In genomic region chr7:135100856-135101255, GRCh38 we compare ENCODE assay signal across 24 cellular contexts. TPM values are rescaled to one million over a fixed set of nuclear protein-coding genes. Genes with fewer than 3 reads are reported as not detected.
A peak's percentile ranks its signal among the peaks of the same experiment; 100 is the strongest.
DNase-seq lines count a peak whose midpoint lies in the region; ATAC-seq and TF ChIP-seq lines count a peak whose summit lies in the region.
"Had no signal": no experiment of that assay in that cellular context is flagged by ENCODE, and none has a peak within 500 bp of the region (broad histone marks: within the 10 kb centered on the region; RNA-seq: fewer than 3 reads in every experiment).

No MANE protein-coding gene starts in this region.

- H3K36me3 ChIP-seq in fibroblast of lung (ENCODE audit: control insufficient read depth, insufficient read depth, low read length) = no peaks in the 10 kb centered on the region
- H3K36me3 ChIP-seq in trophoblast cell (ENCODE audit: control insufficient read depth in 1 of 2, insufficient read depth in 2 of 2, low read length in 2 of 2) = no peaks in the 10 kb centered on the region
- H3K36me3 ChIP-seq: right atrium auricular region, tibial artery had no signal

- no peak overlapping the region for H4K91ac ChIP-seq in trophoblast cell (ENCODE audit: low read depth, low read length)

- H3K27ac ChIP-seq in fibroblast of lung (ENCODE audit: insufficient read depth, low read length) (no peak overlapping the region), trophoblast cell (ENCODE audit: low read depth, low read length) (no peak overlapping the region)
- H3K27ac ChIP-seq: right atrium auricular region, tibial artery had no signal

- H3K36me3 Mint-ChIP-seq in stimulated activated naive B cell treated with anti-CD40 and anti-IgM and Interleukin-4, amounts not matched to agents 10 μg/mL and 1 μg/mL and 100 μg/mL, for 72 hours = peaks cover 2 to 4% of the 10 kb centered on the region in 2 donors

- H3K27ac Mint-ChIP-seq in stimulated activated naive B cell treated with anti-CD40 and anti-IgM and Interleukin-4, amounts not matched to agents 10 μg/mL and 1 μg/mL and 100 μg/mL, for 72 hours = no peak overlapping the region
- H3K27ac Mint-ChIP-seq: activated T-cell treated with anti-CD3 and anti-CD28 coated beads, Interleukin-2, amount 50 U/mL, for 24 hours; CD8-positive, alpha-beta memory T cell; natural killer cell treated with Interleukin-12 subunit alpha and Interleukin-12 subunit beta and Interleukin-15 and Interleukin-18, amount 100 ng/mL, for 72 hours; stimulated activated naive CD8-positive, alpha-beta T cell treated with anti-CD3 and anti-CD28 coated beads, Interleukin-15, Interleukin-2, amounts not matched to agents 100 ng/mL and 50 ng/mL, for 24 hours had no signal

- H3K27me3 Mint-ChIP-seq in stimulated activated naive B cell treated with anti-CD40 and anti-IgM and Interleukin-4, amounts not matched to agents 10 μg/mL and 1 μg/mL and 100 μg/mL, for 72 hours = no peaks in the 10 kb centered on the region
- H3K27me3 Mint-ChIP-seq: activated T-cell treated with anti-CD3 and anti-CD28 coated beads, Interleukin-2, amount 50 U/mL, for 24 hours; CD8-positive, alpha-beta memory T cell; central memory CD8-positive, alpha-beta T cell; natural killer cell treated with Interleukin-12 subunit alpha and Interleukin-12 subunit beta and Interleukin-15 and Interleukin-18, amount 100 ng/mL, for 72 hours; stimulated activated naive CD8-positive, alpha-beta T cell treated with anti-CD3 and anti-CD28 coated beads, Interleukin-15, Interleukin-2, amounts not matched to agents 100 ng/mL and 50 ng/mL, for 24 hours had no signal

- no peak overlapping the region for H2AK5ac ChIP-seq in trophoblast cell (ENCODE audit: low read length)

- no peak overlapping the region for H3K9ac ChIP-seq in fibroblast of lung (ENCODE audit: insufficient read depth, low read length)
- no peak overlapping the region for H3K9ac ChIP-seq in trophoblast cell (ENCODE audit: low read length)

- peaks cover 1 to 3% of the 10 kb centered on the region in 2 donors for H3K4me1 Mint-ChIP-seq in stimulated activated naive B cell treated with anti-CD40 and anti-IgM and Interleukin-4, amounts not matched to agents 10 μg/mL and 1 μg/mL and 100 μg/mL, for 72 hours
- H3K4me1 Mint-ChIP-seq: CD8-positive, alpha-beta memory T cell; central memory CD8-positive, alpha-beta T cell had no signal

- H3K4me3 ChIP-seq in astrocyte of the cerebellum (ENCODE audit: low read depth, low read length) (no peak overlapping the region), fibroblast of lung (replicated peaks in 1 of 4; ENCODE audit: control extremely low read depth in 1 of 4, insufficient read depth in 1 of 4, low read depth in 3 of 4, low read length in 4 of 4) (no peak overlapping the region), trophoblast cell (ENCODE audit: low read depth, low read length) (no peak overlapping the region)
- H3K4me3 ChIP-seq: right atrium auricular region, tibial artery had no signal

- H3K4me2 ChIP-seq in fibroblast of lung (ENCODE audit: extremely low read depth, insufficient read depth, low read length) (no peak overlapping the region), trophoblast cell (ENCODE audit: low read length) (no peak overlapping the region)

- no peak overlapping the region for H4K8ac ChIP-seq in trophoblast cell (ENCODE audit: low read depth, low read length)

- no peak overlapping the region for H2BK5ac ChIP-seq in trophoblast cell (ENCODE audit: low read depth, low read length, poor library complexity)

- peak; percentile 29 for DNase-seq in LHCN-M2 (ENCODE audit: low read depth)
- DNase-seq in astrocyte of the cerebellum (ENCODE audit: low read depth) = peak; percentile 2
- peak; percentile 3 to 12 for DNase-seq in fibroblast of lung (ENCODE audit: low read depth in 2 of 2)
- peak; percentile 29 to 86 for DNase-seq in trophoblast cell
- DNase-seq in stimulated activated CD4-positive, alpha-beta T cell treated with anti-CD3 and anti-CD28 coated beads, Interleukin-2, amount 100 ng/mL, for 24 hours = no peak
- DNase-seq in stimulated activated naive B cell treated with anti-CD40 and anti-IgM and Interleukin-4, amounts not matched to agents 10 μg/mL and 1 μg/mL and 100 μg/mL, for 72 hours = no peak
- DNase-seq in UCSD-AML1 (lab: John Stamatoyannopoulos, UW; ENCODE audit: unreplicated experiment) = no peak
- DNase-seq: activated naive CD4-positive, alpha-beta T cell; activated T-cell treated with anti-CD3 and anti-CD28 coated beads, Interleukin-2, amount 50 U/mL, for 24 hours; CD8-positive, alpha-beta memory T cell; head of caudate nucleus; left colon; NCI-H524 treated with DMSO at 0.1 percent for 48 hours; SHP77; stimulated activated CD4-positive, alpha-beta T cell treated with anti-CD3 and anti-CD28 coated beads, Interleukin-4, amount 100 ng/mL, for 4 hours; tibial artery had no signal

- H2BK120ac ChIP-seq in trophoblast cell (ENCODE audit: insufficient read depth, low read length, poor library complexity) = no peak overlapping the region

- no peak overlapping the region for H3K4ac ChIP-seq in trophoblast cell (ENCODE audit: low read depth, low read length)

- no peaks in the 10 kb centered on the region for H3K79me2 ChIP-seq in fibroblast of lung (ENCODE audit: control insufficient read depth, insufficient read depth, low read length)
- H3K79me2 ChIP-seq in trophoblast cell (ENCODE audit: control insufficient read depth, insufficient read depth, low read length, poor library complexity) = no peaks in the 10 kb centered on the region

- H2AFZ ChIP-seq in fibroblast of lung (ENCODE audit: low read length) (no peak overlapping the region), trophoblast cell (ENCODE audit: insufficient read depth, low read length, poor library complexity) (no peak overlapping the region)

- H4K12ac ChIP-seq in trophoblast cell (ENCODE audit: low read depth, low read length) = no peak overlapping the region

- no peak for ATAC-seq in HG03521 (IDR thresholded peaks at IDR 0.05; ENCODE audit: unreplicated experiment)
- no peak for ATAC-seq in stimulated activated naive B cell treated with anti-CD40 and anti-IgM and Interleukin-4, amounts not matched to agents 10 μg/mL and 1 μg/mL and 100 μg/mL, for 72 hours (replicated peaks)
- ATAC-seq: activated CD4-positive, CD25-positive, alpha-beta regulatory T cell treated with anti-CD3 and anti-CD28 coated beads, Interleukin-2, amount 50 U/mL, for 24 hours; left colon; natural killer cell treated with Interleukin-12 subunit alpha and Interleukin-12 subunit beta and Interleukin-15 and Interleukin-18, amount 100 ng/mL, for 72 hours had no signal

- H3K9me3 Mint-ChIP-seq in stimulated activated naive B cell treated with anti-CD40 and anti-IgM and Interleukin-4, amounts not matched to agents 10 μg/mL and 1 μg/mL and 100 μg/mL, for 72 hours = peaks cover 7 to 9% of the 10 kb centered on the region in 2 donors
- H3K9me3 Mint-ChIP-seq: central memory CD8-positive, alpha-beta T cell had no signal

- H3K14ac ChIP-seq in trophoblast cell (ENCODE audit: low read length) = no peak overlapping the region

- TF ChIP-seq CTCF in astrocyte of the cerebellum (IDR thresholded peaks at IDR 0.05; ENCODE audit: low read depth, low read length, missing control alignments) (no peak), fibroblast of lung (conservative IDR thresholded peaks at IDR 0.05 in 1 of 2, IDR thresholded peaks at IDR 0.05 in 1 of 2; ENCODE audit: low read depth in 1 of 2, low read length in 2 of 2) (no peak)

- H3K27me3 ChIP-seq in fibroblast of lung (ENCODE audit: control insufficient read depth, insufficient read depth, low read length) = no peaks in the 10 kb centered on the region
- no peaks in the 10 kb centered on the region for H3K27me3 ChIP-seq in trophoblast cell (ENCODE audit: insufficient read depth, low read length)
- H3K27me3 ChIP-seq: right atrium auricular region, tibial artery had no signal

- no peak overlapping the region for H2BK12ac ChIP-seq in trophoblast cell (ENCODE audit: low read length)

- no peak overlapping the region for H3K18ac ChIP-seq in trophoblast cell (ENCODE audit: low read length)

- H4K20me1 ChIP-seq in fibroblast of lung (ENCODE audit: control insufficient read depth, extremely low read depth, insufficient read depth, low read length) = no peaks in the 10 kb centered on the region

- H3K4me3 Mint-ChIP-seq in stimulated activated naive B cell treated with anti-CD40 and anti-IgM and Interleukin-4, amounts not matched to agents 10 μg/mL and 1 μg/mL and 100 μg/mL, for 72 hours = no peak overlapping the region
- H3K4me3 Mint-ChIP-seq: activated T-cell treated with anti-CD3 and anti-CD28 coated beads, Interleukin-2, amount 50 U/mL, for 24 hours; CD8-positive, alpha-beta memory T cell; central memory CD8-positive, alpha-beta T cell; natural killer cell treated with Interleukin-12 subunit alpha and Interleukin-12 subunit beta and Interleukin-15 and Interleukin-18, amount 100 ng/mL, for 72 hours; stimulated activated naive CD8-positive, alpha-beta T cell treated with anti-CD3 and anti-CD28 coated beads, Interleukin-15, Interleukin-2, amounts not matched to agents 100 ng/mL and 50 ng/mL, for 24 hours had no signal

- H3K79me1 ChIP-seq in trophoblast cell (ENCODE audit: low read length) = no peaks in the 10 kb centered on the region

- H3K4me1 ChIP-seq in fibroblast of lung (ENCODE audit: control insufficient read depth, extremely low read depth, insufficient read depth, low read length) = no peaks in the 10 kb centered on the region
- no peaks in the 10 kb centered on the region for H3K4me1 ChIP-seq in trophoblast cell (ENCODE audit: control insufficient read depth in 1 of 2, insufficient read depth in 2 of 2, low read length in 2 of 2)
- H3K4me1 ChIP-seq: right atrium auricular region had no signal

- in situ Hi-C loops in astrocyte of the cerebellum (cut with HindIII; ENCODE audit: low sequenced_read_pairs) = no loop called here

- no peak overlapping the region for H3K23ac ChIP-seq in trophoblast cell (ENCODE audit: low read length)

- no peaks in the 10 kb centered on the region for H3K9me3 ChIP-seq in fibroblast of lung (ENCODE audit: control insufficient read depth, insufficient read depth, low read depth, low read length)
- no peaks in the 10 kb centered on the region for H3K9me3 ChIP-seq in trophoblast cell (ENCODE audit: insufficient read depth, low read depth, low read length)
- H3K9me3 ChIP-seq: right atrium auricular region, tibial artery had no signal

RNA-seq across cellular contexts. Expression of gene TMEM140, which starts 47.0 kb away (rescaled TPM):
- 3.4 and 5.0 TPM in 2 replicates for total RNA-seq in LHCN-M2 (2014; rRNA removed)
- 9.1 TPM for polyA plus RNA-seq in LHCN-M2 (2012)
- 13.1 and 29.7 TPM in 2 replicates for total RNA-seq in fibroblast of lung
- polyA plus RNA-seq in fibroblast of lung = 5.1 and 8.7 TPM in 2 replicates
- polyA plus RNA-seq in fibroblast of lung (2012) = 11.9 and 14.9 TPM in 2 replicates
- polyA minus RNA-seq in fibroblast of lung (ENCODE audit: low replicate concordance) = 6.9 and 7.1 TPM in 2 replicates
- 0.25 and 0.26 TPM in 2 replicates for polyA plus RNA-seq in trophoblast cell (2013)
- total RNA-seq: H1, osteocyte had no signal
- polyA plus RNA-seq: H1 had no signal

Comparison
In these comparisons a context has a peak if more than half of its experiments do, and no peak if none do; other contexts are left out.
1. DNase-seq: peak in LHCN-M2 (single experiment), astrocyte of the cerebellum (single experiment), fibroblast of lung (2 of 2) and trophoblast cell (2 of 2); none in stimulated activated CD4-positive, alpha-beta T cell treated with anti-CD3 and anti-CD28 coated beads, Interleukin-2, amount 100 ng/mL, for 24 hours (0 of 2), stimulated activated naive B cell treated with anti-CD40 and anti-IgM and Interleukin-4, amounts not matched to agents 10 μg/mL and 1 μg/mL and 100 μg/mL, for 72 hours (single experiment) and UCSD-AML1 (single experiment).